11 cellular contexts compared by ENCODE assay signal in genomic region chr2:149858916-149859634, GRCh38.
DNase-seq lines count a peak whose midpoint lies in the region; ATAC-seq and TF ChIP-seq lines count a peak whose summit lies in the region.
"Had no signal": no experiment of that assay in that cellular context is flagged by ENCODE, and none has a peak within 500 bp of the region (broad histone marks: within the 10 kb centered on the region; RNA-seq: fewer than 3 reads in every experiment).

No MANE protein-coding gene starts in this region.

- no peaks in the 10 kb centered on the region for H3K27me3 ChIP-seq in GM23248 (replicated peaks; ENCODE audit: insufficient read depth)
- no peaks in the 10 kb centered on the region for H3K27me3 ChIP-seq in gastroesophageal sphincter
- no peaks in the 10 kb centered on the region for H3K27me3 ChIP-seq in spleen (replicated peaks in 1 of 7)

- no peaks in the 10 kb centered on the region for H3K9me2 ChIP-seq in GM23248 (ENCODE audit: insufficient read depth)

- H2AFZ ChIP-seq in GM23248 = peak overlapping the region; percentile 75

- H3K79me2 ChIP-seq in GM23248 (ENCODE audit: insufficient read depth) = no peaks in the 10 kb centered on the region

- peak overlapping the region; percentile 81 for H3K27ac ChIP-seq in GM23248
- no peak overlapping the region for H3K27ac ChIP-seq in gastroesophageal sphincter
- peak overlapping the region in 7 of 8 donors; percentile 26 to 64 (median 44) for H3K27ac ChIP-seq in spleen

- H3K4me3 ChIP-seq in GM23248 (peak overlapping the region; percentile 59), gastroesophageal sphincter (no peak overlapping the region), spleen (no peak overlapping the region)

- ATAC-seq in gastroesophageal sphincter (peak; percentile 55), HG02588 (IDR thresholded peaks at IDR 0.05; ENCODE audit: unreplicated experiment) (no peak), GM19035 (IDR thresholded peaks at IDR 0.05; ENCODE audit: unreplicated experiment) (no peak)
- ATAC-seq: naive thymus-derived CD4-positive, alpha-beta T cell had no signal

- H3K36me3 Mint-ChIP-seq in activated CD4-positive, alpha-beta memory T cell treated with anti-CD3 and anti-CD28 coated beads for 36 hours = no peaks in the 10 kb centered on the region
- H3K36me3 Mint-ChIP-seq: naive thymus-derived CD4-positive, alpha-beta T cell had no signal

- 2 to 3% methylated on average over 6 of the region's 6 CpGs for WGBS in GM23248 (ENCODE audit: low coverage in 1 of 2, low lambda C conversion rate in 2 of 2, missing lambda C conversion rate in 2 of 2), 2 experiments
- 27 to 63% methylated on average over 5 to 6 of the region's 6 CpGs for WGBS in gastroesophageal sphincter (ENCODE audit: low coverage in 1 of 2), 2 donors
- WGBS in spleen, 5 donors = 16 to 36% (median 25%) methylated on average over 6 of the region's 6 CpGs

- no peaks in the 10 kb centered on the region for H3K27me3 Mint-ChIP-seq in activated CD4-positive, alpha-beta memory T cell treated with anti-CD3 and anti-CD28 coated beads for 36 hours

- TF ChIP-seq CTCF in gastroesophageal sphincter (IDR thresholded peaks at IDR 0.05) = no peak
- TF ChIP-seq CTCF in spleen (IDR thresholded peaks at IDR 0.05 in 8 of 11, conservative IDR thresholded peaks at IDR 0.05 in 3 of 11) = no peak

- intact Hi-C loops in spleen (cut with DNase I; ENCODE audit: low total_unique reads) = no loop called here
- intact Hi-C loops in activated CD4-positive, alpha-beta memory T cell treated with anti-CD3 and anti-CD28 coated beads for 36 hours (cut with micrococcal nuclease) = no loop called here

- CTCF ChIA-PET in activated CD4-positive, alpha-beta memory T cell treated with anti-CD3 and anti-CD28 coated beads for 36 hours (lab: Charles Lee) = no interaction called here

- H3K9me3 Mint-ChIP-seq in activated CD4-positive, alpha-beta memory T cell treated with anti-CD3 and anti-CD28 coated beads for 36 hours = peaks cover 13% of the 10 kb centered on the region

- in situ Hi-C loops in GM23248 (cut with MboI) = no loop called here

- peak overlapping the region; percentile 78 for H3K4me2 ChIP-seq in GM23248 (ENCODE audit: unreplicated experiment)

- peaks cover 42% of the 10 kb centered on the region for H3F3A ChIP-seq in GM23248 (ENCODE audit: insufficient read depth)

- H3K36me3 ChIP-seq in GM23248 (ENCODE audit: low read depth) = no peaks in the 10 kb centered on the region
- no peaks in the 10 kb centered on the region for H3K36me3 ChIP-seq in gastroesophageal sphincter
- no peaks in the 10 kb centered on the region for H3K36me3 ChIP-seq in spleen

- H3K27ac Mint-ChIP-seq in activated CD4-positive, alpha-beta memory T cell treated with anti-CD3 and anti-CD28 coated beads for 36 hours = no peak overlapping the region
- H3K27ac Mint-ChIP-seq: naive thymus-derived CD4-positive, alpha-beta T cell had no signal

- POLR2A ChIA-PET in activated CD4-positive, alpha-beta memory T cell treated with anti-CD3 and anti-CD28 coated beads for 36 hours (lab: Charles Lee) = no interaction called here

- H3K4me1 ChIP-seq in GM23248 (ENCODE audit: insufficient read depth) (peaks cover 42% of the 10 kb centered on the region), gastroesophageal sphincter (peaks cover 0 to 9% (median 0%) of the 10 kb centered on the region in 3 donors), spleen (no peaks in the 10 kb centered on the region)

- peak overlapping the region; percentile 62 for H3K9ac ChIP-seq in GM23248

- no peaks in the 10 kb centered on the region for H4K20me1 ChIP-seq in GM23248 (ENCODE audit: insufficient read depth)

- H3K4me1 Mint-ChIP-seq in activated CD4-positive, alpha-beta memory T cell treated with anti-CD3 and anti-CD28 coated beads for 36 hours (ENCODE audit: low read depth) = no peaks in the 10 kb centered on the region
- H3K4me1 Mint-ChIP-seq: naive thymus-derived CD4-positive, alpha-beta T cell had no signal

- TF ChIP-seq POLR2A in gastroesophageal sphincter (IDR thresholded peaks at IDR 0.05) (no peak), spleen (IDR thresholded peaks at IDR 0.05) (no peak)

- DNase-seq in GM23248 = peak; percentile 78
- DNase-seq in SKM-1 treated with dmso at 0.1 percent for 144 hours (lab: John Stamatoyannopoulos, UW; ENCODE audit: unreplicated experiment) = peak; percentile 86
- no peak for DNase-seq in spleen
- DNase-seq in NCI-H1048 (lab: John Stamatoyannopoulos, UW) = no peak
- no peak for DNase-seq in activated CD4-positive, alpha-beta memory T cell treated with anti-CD3 and anti-CD28 coated beads for 36 hours
- DNase-seq: hippocampal formation; naive thymus-derived CD4-positive, alpha-beta T cell; NCI-H1092 treated with DMSO at 0.1 percent for 48 hours had no signal

- H3K4me3 Mint-ChIP-seq in activated CD4-positive, alpha-beta memory T cell treated with anti-CD3 and anti-CD28 coated beads for 36 hours = no peak overlapping the region
- H3K4me3 Mint-ChIP-seq: naive thymus-derived CD4-positive, alpha-beta T cell had no signal

- TF ChIP-seq EP300 in gastroesophageal sphincter (IDR thresholded peaks at IDR 0.05) = no peak

- H3K9me3 ChIP-seq in GM23248 (ENCODE audit: low read depth) (no peaks in the 10 kb centered on the region), gastroesophageal sphincter (no peaks in the 10 kb centered on the region), spleen (peaks cover 0 to 28% (median 9%) of the 10 kb centered on the region in 8 donors)

Comparison
In these comparisons a context has a peak if more than half of its experiments do, and no peak if none do; other contexts are left out.
1. DNase-seq: peak in GM23248 (single experiment) and SKM-1 treated with dmso at 0.1 percent for 144 hours (single experiment); none in spleen (single experiment), NCI-H1048 (single experiment) and activated CD4-positive, alpha-beta memory T cell treated with anti-CD3 and anti-CD28 coated beads for 36 hours (single experiment).
2. H3K27ac ChIP-seq: peak in GM23248 (single experiment) and spleen (7 of 8); none in gastroesophageal sphincter (0 of 4).